In the genomic region with DNA sequence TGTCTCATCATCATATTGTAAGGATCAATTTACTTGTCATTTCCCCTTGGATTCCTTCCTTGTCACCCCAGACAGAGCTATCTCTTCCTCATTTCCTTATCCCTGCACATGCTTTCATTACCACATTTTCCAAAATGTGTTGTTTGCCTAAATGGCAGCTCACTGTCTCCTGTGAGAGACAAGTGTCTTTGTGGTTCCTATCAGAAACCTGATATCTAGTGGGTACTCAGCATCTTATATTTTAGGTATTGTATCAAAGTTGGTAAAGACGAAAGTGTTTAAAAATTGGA, we compare ENCODE assay signal across 32 cellular contexts.
"Had no signal": no experiment of that assay in that cellular context is flagged by ENCODE, and none has a peak within 500 bp of the region (broad histone marks: within the 10 kb centered on the region; RNA-seq: fewer than 3 reads in every experiment).

No MANE protein-coding gene starts in this region.

- H3K4me3 ChIP-seq: esophagus muscularis mucosa, gastrocnemius medialis, heart left ventricle had no signal

- H3K4me1 ChIP-seq: esophagus muscularis mucosa, foreskin keratinocyte, gastrocnemius medialis, heart left ventricle had no signal

- DNase-seq: activated CD4-positive, alpha-beta memory T cell treated with anti-CD3 and anti-CD28 coated beads for 36 hours; activated CD4-positive, alpha-beta T cell treated with anti-CD3 and anti-CD28 coated beads for 36 hours; activated CD4-positive, alpha-beta T cell treated with anti-CD3 and anti-CD28 coated beads, Interleukin-2, amount 10 ng/mL, durations not matched to agents 24 days and 14 days; activated CD4-positive, CD25-positive, alpha-beta regulatory T cell; activated CD4-positive, CD25-positive, alpha-beta regulatory T cell treated with anti-CD3 and anti-CD28 coated beads, Interleukin-2, amount 50 U/mL, for 72 hours; activated CD8-positive, alpha-beta memory T cell treated with anti-CD3 and anti-CD28 coated beads, Interleukin-2, amount 10 ng/mL, durations not matched to agents 7 days and 5 days; activated CD8-positive, alpha-beta memory T cell treated with anti-CD3 and anti-CD28 coated beads, Interleukin-2, amount 50 U/mL, for 4 hours; activated CD8-positive, alpha-beta T cell treated with anti-CD3 and anti-CD28 coated beads, Interleukin-2, amount 10 ng/mL, durations not matched to agents 7 days and 5 days; activated gamma-delta T cell; activated naive CD4-positive, alpha-beta T cell; activated naive CD4-positive, alpha-beta T cell treated with anti-CD3 and anti-CD28 coated beads, Interleukin-2, amount 50 U/mL, for 16 hours; activated T-cell treated with anti-CD3 and anti-CD28 coated beads, Interleukin-2, amount 50 U/mL, for 24 hours; activated T-cell treated with anti-CD3 and anti-CD28 coated beads, Interleukin-2, amount 50 U/mL, for 72 hours; amniotic stem cell; anterior cingulate cortex; brain microvascular endothelial cell; cortex of kidney; dermis blood vessel endothelial cell; effector CD4-positive, alpha-beta T cell; effector memory CD8-positive, alpha-beta T cell; erythroblast; foreskin keratinocyte; gastrocnemius medialis; glutamatergic neuron; heart left ventricle; T-helper 1 cell; T-helper 17 cell; T1000 had no signal

- H3K36me3 ChIP-seq: brain microvascular endothelial cell, esophagus muscularis mucosa, gastrocnemius medialis, heart left ventricle had no signal

- H3K27ac Mint-ChIP-seq: activated CD4-positive, alpha-beta memory T cell treated with anti-CD3 and anti-CD28 coated beads for 36 hours; activated CD4-positive, alpha-beta T cell treated with anti-CD3 and anti-CD28 coated beads for 36 hours; activated CD4-positive, alpha-beta T cell treated with anti-CD3 and anti-CD28 coated beads, Interleukin-2, amount 10 ng/mL, durations not matched to agents 24 days and 14 days; activated CD8-positive, alpha-beta memory T cell treated with anti-CD3 and anti-CD28 coated beads, Interleukin-2, amount 10 ng/mL, durations not matched to agents 7 days and 5 days; activated CD8-positive, alpha-beta T cell treated with anti-CD3 and anti-CD28 coated beads, Interleukin-2, amount 10 ng/mL, durations not matched to agents 7 days and 5 days; activated naive CD8-positive, alpha-beta T cell; activated T-cell treated with anti-CD3 and anti-CD28 coated beads, Interleukin-2, amount 50 U/mL, for 24 hours; activated T-cell treated with anti-CD3 and anti-CD28 coated beads, Interleukin-2, amount 50 U/mL, for 72 hours; effector memory CD8-positive, alpha-beta T cell; T-helper 17 cell; T-helper 2 cell treated with Interferon-gamma antibody and Interleukin-4, amounts not matched to agents 5 μg/mL and 100 μg/mL, for 36 hours had no signal

- H3K27ac ChIP-seq: brain microvascular endothelial cell, esophagus muscularis mucosa, foreskin keratinocyte, gastrocnemius medialis, heart left ventricle had no signal

- ATAC-seq: activated CD4-positive, alpha-beta T cell treated with anti-CD3 and anti-CD28 coated beads for 36 hours; activated CD8-positive, alpha-beta memory T cell treated with anti-CD3 and anti-CD28 coated beads, Interleukin-2, amount 10 ng/mL, durations not matched to agents 7 days and 5 days; activated CD8-positive, alpha-beta T cell treated with anti-CD3 and anti-CD28 coated beads, Interleukin-2, amount 10 ng/mL, durations not matched to agents 7 days and 5 days; activated T-cell treated with anti-CD3 and anti-CD28 coated beads, Interleukin-2, amount 50 U/mL, for 72 hours; effector memory CD8-positive, alpha-beta T cell; foreskin keratinocyte; gastrocnemius medialis; heart left ventricle; T-helper 17 cell had no signal

- H3K27me3 ChIP-seq: brain microvascular endothelial cell, esophagus muscularis mucosa, foreskin keratinocyte, gastrocnemius medialis, heart left ventricle had no signal

- H3K9me3 ChIP-seq: esophagus muscularis mucosa, gastrocnemius medialis, heart left ventricle had no signal

- H3K27me3 Mint-ChIP-seq: activated CD4-positive, alpha-beta memory T cell treated with anti-CD3 and anti-CD28 coated beads for 36 hours; activated CD4-positive, alpha-beta T cell treated with anti-CD3 and anti-CD28 coated beads for 36 hours; activated CD4-positive, alpha-beta T cell treated with anti-CD3 and anti-CD28 coated beads, Interleukin-2, amount 10 ng/mL, durations not matched to agents 24 days and 14 days; activated CD8-positive, alpha-beta memory T cell treated with anti-CD3 and anti-CD28 coated beads, Interleukin-2, amount 10 ng/mL, durations not matched to agents 7 days and 5 days; activated naive CD8-positive, alpha-beta T cell; activated T-cell treated with anti-CD3 and anti-CD28 coated beads, Interleukin-2, amount 50 U/mL, for 24 hours; central memory CD8-positive, alpha-beta T cell; effector memory CD8-positive, alpha-beta T cell; T-helper 17 cell had no signal

- H3K36me3 Mint-ChIP-seq: activated CD4-positive, alpha-beta memory T cell treated with anti-CD3 and anti-CD28 coated beads for 36 hours; activated CD8-positive, alpha-beta memory T cell treated with anti-CD3 and anti-CD28 coated beads, Interleukin-2, amount 10 ng/mL, durations not matched to agents 7 days and 5 days; activated naive CD8-positive, alpha-beta T cell had no signal

- H3K4me3 Mint-ChIP-seq: activated CD4-positive, alpha-beta memory T cell treated with anti-CD3 and anti-CD28 coated beads for 36 hours; activated CD4-positive, alpha-beta T cell treated with anti-CD3 and anti-CD28 coated beads for 36 hours; activated CD4-positive, alpha-beta T cell treated with anti-CD3 and anti-CD28 coated beads, Interleukin-2, amount 10 ng/mL, durations not matched to agents 24 days and 14 days; activated CD8-positive, alpha-beta memory T cell treated with anti-CD3 and anti-CD28 coated beads, Interleukin-2, amount 10 ng/mL, durations not matched to agents 7 days and 5 days; activated CD8-positive, alpha-beta T cell treated with anti-CD3 and anti-CD28 coated beads, Interleukin-2, amount 10 ng/mL, durations not matched to agents 7 days and 5 days; activated naive CD8-positive, alpha-beta T cell; activated T-cell treated with anti-CD3 and anti-CD28 coated beads, Interleukin-2, amount 50 U/mL, for 24 hours; activated T-cell treated with anti-CD3 and anti-CD28 coated beads, Interleukin-2, amount 50 U/mL, for 72 hours; central memory CD8-positive, alpha-beta T cell; effector memory CD8-positive, alpha-beta T cell; T-helper 17 cell; T-helper 2 cell treated with Interferon-gamma antibody and Interleukin-4, amounts not matched to agents 5 μg/mL and 100 μg/mL, for 36 hours had no signal

- H3K4me1 Mint-ChIP-seq: activated CD4-positive, alpha-beta T cell treated with anti-CD3 and anti-CD28 coated beads for 36 hours; activated CD4-positive, alpha-beta T cell treated with anti-CD3 and anti-CD28 coated beads, Interleukin-2, amount 10 ng/mL, durations not matched to agents 24 days and 14 days; activated CD8-positive, alpha-beta memory T cell treated with anti-CD3 and anti-CD28 coated beads, Interleukin-2, amount 10 ng/mL, durations not matched to agents 7 days and 5 days; central memory CD8-positive, alpha-beta T cell; T-helper 17 cell had no signal
